Comparison of ENCODE assay signal across 1 cellular context in the genomic region with DNA sequence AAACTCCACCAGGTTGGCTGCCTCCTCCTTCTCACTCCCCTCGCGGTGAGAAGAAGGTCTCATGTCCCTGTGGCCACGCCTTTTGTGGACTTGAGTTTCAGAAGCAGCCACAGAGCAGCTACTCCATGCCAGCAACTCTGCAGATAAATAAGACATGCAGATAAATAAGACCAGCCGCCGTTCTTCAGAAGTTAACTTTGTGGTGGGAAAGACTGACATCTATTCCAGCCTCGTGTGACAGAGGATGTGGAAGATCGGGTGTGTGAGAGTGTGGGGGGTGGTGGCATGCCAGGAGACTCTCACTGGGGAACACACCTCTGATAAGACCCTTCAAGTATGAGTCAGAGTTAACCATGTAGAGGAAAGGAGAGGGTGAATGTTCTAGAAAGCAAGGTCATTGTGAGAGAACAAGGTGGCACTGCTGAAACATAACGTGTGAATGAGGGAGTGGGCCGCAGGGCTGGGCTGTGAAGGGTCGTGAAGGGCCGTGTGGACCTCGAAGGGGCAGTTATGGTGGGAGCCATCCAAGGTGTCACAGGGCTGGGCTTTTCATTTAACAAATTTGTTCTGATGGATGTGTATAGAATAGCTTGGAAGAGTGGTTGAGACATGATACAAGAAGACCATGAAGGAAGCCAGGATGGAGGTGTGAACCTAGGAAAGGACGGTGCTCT.
TF ChIP-seq lines count a peak whose summit lies in the region.

No MANE protein-coding gene starts in this region.

TF ChIP-seq in GM12878, 131 proteins besides CTCF, POLR2A, EP300 and RAD21 (continued from another document):
- TF ChIP-seq RB1 (IDR thresholded peaks at IDR 0.05; ENCODE audit: borderline replicate concordance): no peak
- TF ChIP-seq, protein P1, sequence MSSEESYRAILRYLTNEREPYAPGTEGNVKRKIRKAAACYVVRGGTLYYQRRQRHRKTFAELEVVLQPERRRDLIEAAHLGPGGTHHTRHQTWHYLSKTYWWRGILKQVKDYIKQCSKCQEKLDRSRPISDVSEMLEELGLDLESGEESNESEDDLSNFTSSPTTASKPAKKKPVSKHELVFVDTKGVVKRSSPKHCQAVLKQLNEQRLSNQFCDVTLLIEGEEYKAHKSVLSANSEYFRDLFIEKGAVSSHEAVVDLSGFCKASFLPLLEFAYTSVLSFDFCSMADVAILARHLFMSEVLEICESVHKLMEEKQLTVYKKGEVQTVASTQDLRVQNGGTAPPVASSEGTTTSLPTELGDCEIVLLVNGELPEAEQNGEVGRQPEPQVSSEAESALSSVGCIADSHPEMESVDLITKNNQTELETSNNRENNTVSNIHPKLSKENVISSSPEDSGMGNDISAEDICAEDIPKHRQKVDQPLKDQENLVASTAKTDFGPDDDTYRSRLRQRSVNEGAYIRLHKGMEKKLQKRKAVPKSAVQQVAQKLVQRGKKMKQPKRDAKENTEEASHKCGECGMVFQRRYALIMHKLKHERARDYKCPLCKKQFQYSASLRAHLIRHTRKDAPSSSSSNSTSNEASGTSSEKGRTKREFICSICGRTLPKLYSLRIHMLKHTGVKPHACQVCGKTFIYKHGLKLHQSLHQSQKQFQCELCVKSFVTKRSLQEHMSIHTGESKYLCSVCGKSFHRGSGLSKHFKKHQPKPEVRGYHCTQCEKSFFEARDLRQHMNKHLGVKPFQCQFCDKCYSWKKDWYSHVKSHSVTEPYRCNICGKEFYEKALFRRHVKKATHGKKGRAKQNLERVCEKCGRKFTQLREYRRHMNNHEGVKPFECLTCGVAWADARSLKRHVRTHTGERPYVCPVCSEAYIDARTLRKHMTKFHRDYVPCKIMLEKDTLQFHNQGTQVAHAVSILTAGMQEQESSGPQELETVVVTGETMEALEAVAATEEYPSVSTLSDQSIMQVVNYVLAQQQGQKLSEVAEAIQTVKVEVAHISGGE (CRISPR knock-in tag; IDR thresholded peaks at IDR 0.05): no peak
- TF ChIP-seq RAD51 (IDR thresholded peaks at IDR 0.05): no peak
- no peak for TF ChIP-seq FOXK2 (IDR thresholded peaks at IDR 0.05)
- TF ChIP-seq NFIC (IDR thresholded peaks at IDR 0.05; ENCODE audit: low read depth, low read length): no peak
- TF ChIP-seq POLR2AphosphoS5 (IDR thresholded peaks at IDR 0.05; ENCODE audit: low read length): no peak
- TF ChIP-seq BACH1 (IDR thresholded peaks at IDR 0.05; ENCODE audit: borderline replicate concordance): no peak
- TF ChIP-seq RCOR1 (conservative IDR thresholded peaks at IDR 0.05; ENCODE audit: low read depth, low read length): no peak
- TF ChIP-seq SP1 (IDR thresholded peaks at IDR 0.05; ENCODE audit: low read depth, low read length): no peak
- no peak for TF ChIP-seq HSF1 (IDR thresholded peaks at IDR 0.05; ENCODE audit: low read depth, low read length)
- TF ChIP-seq TCF3 (IDR thresholded peaks at IDR 0.05; ENCODE audit: borderline replicate concordance, insufficient read depth, low read depth, low read length): no peak
- TF ChIP-seq PML (IDR thresholded peaks at IDR 0.05; ENCODE audit: low read length): no peak
- TF ChIP-seq, protein P2, sequence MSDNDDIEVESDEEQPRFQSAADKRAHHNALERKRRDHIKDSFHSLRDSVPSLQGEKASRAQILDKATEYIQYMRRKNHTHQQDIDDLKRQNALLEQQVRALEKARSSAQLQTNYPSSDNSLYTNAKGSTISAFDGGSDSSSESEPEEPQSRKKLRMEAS (IDR thresholded peaks at IDR 0.05; ENCODE audit: low read depth, low read length): no peak
- TF ChIP-seq ZBTB4 (CRISPR knock-in tag; IDR thresholded peaks at IDR 0.05): no peak
- no peak for TF ChIP-seq YY1 (IDR thresholded peaks at IDR 0.05; ENCODE audit: low read depth, low read length)
- no peak for TF ChIP-seq SUZ12 (IDR thresholded peaks at IDR 0.05; ENCODE audit: unreplicated experiment)
- TF ChIP-seq EGR1 (IDR thresholded peaks at IDR 0.05; ENCODE audit: borderline replicate concordance in 1 of 2, low read depth in 2 of 2, low read length in 2 of 2): no peak
